1 cellular context compared by ENCODE assay signal in genomic region chr2:201420442-201421113, GRCh38.
TF ChIP-seq lines count a peak whose summit lies in the region.

No MANE protein-coding gene starts in this region.

TF ChIP-seq in SK-N-SH treated with all-trans-retinoic acid at 6 μM for 48 hours, 23 proteins besides CTCF, POLR2A, EP300 and RAD21 (continued from another document):
- TF ChIP-seq ZC3H10 (CRISPR knock-in tag; IDR thresholded peaks at IDR 0.05) (no peak), CREB5 (CRISPR knock-in tag; IDR thresholded peaks at IDR 0.05; ENCODE audit: low read depth) (0 out of 2 replicates have a peak, but pooled peaks have one; percentile 16), ZNF565 (CRISPR knock-in tag; conservative IDR thresholded peaks at IDR 0.05; ENCODE audit: low read depth) (no peak), OSR1 (CRISPR knock-in tag; IDR thresholded peaks at IDR 0.05) (no peak), ZFP30 (CRISPR knock-in tag; IDR thresholded peaks at IDR 0.05) (no peak)
